In genomic region chr6:88426005-88426404, GRCh38 we compare ENCODE assay signal across 38 cellular contexts.
"Had no signal": no experiment of that assay in that cellular context is flagged by ENCODE, and none has a peak within 500 bp of the region (broad histone marks: within the 10 kb centered on the region; RNA-seq: fewer than 3 reads in every experiment).

No MANE protein-coding gene starts in this region.

- H3K36me3 ChIP-seq: ascending aorta, cardiac muscle cell, WERI-Rb-1 had no signal

- ATAC-seq: activated CD4-positive, alpha-beta T cell treated with anti-CD3 and anti-CD28 coated beads for 36 hours; activated CD4-positive, CD25-positive, alpha-beta regulatory T cell treated with anti-CD3 and anti-CD28 coated beads, Interleukin-2, amount 50 U/mL, for 24 hours; activated CD8-positive, alpha-beta memory T cell treated with anti-CD3 and anti-CD28 coated beads, Interleukin-2, amount 10 ng/mL, durations not matched to agents 7 days and 5 days; activated CD8-positive, alpha-beta T cell treated with anti-CD3 and anti-CD28 coated beads, Interleukin-2, amount 10 ng/mL, durations not matched to agents 7 days and 5 days; activated naive CD4-positive, alpha-beta T cell treated with anti-CD3 and anti-CD28 coated beads, Interleukin-2, amount 50 U/mL, for 72 hours; activated naive CD8-positive, alpha-beta T cell treated with anti-CD3 and anti-CD28 coated beads, Interleukin-2, amount 50 U/mL, for 24 hours; WTC11 had no signal

- H3K4me3 ChIP-seq: ascending aorta, cardiac muscle cell had no signal

- H3K9me3 Mint-ChIP-seq: activated CD4-positive, alpha-beta T cell treated with anti-CD3 and anti-CD28 coated beads, Interleukin-2, amount 10 ng/mL, durations not matched to agents 7 days and 5 days; activated naive CD4-positive, alpha-beta T cell treated with anti-CD3 and anti-CD28 coated beads, Interleukin-2, amount 10 ng/mL, durations not matched to agents 7 days and 5 days; activated naive CD4-positive, alpha-beta T cell treated with anti-CD3 and anti-CD28 coated beads, Interleukin-2, amount 50 U/mL, for 72 hours; activated naive CD8-positive, alpha-beta T cell treated with anti-CD3 and anti-CD28 coated beads, Interleukin-2, amount 10 ng/mL, durations not matched to agents 7 days and 5 days; activated naive CD8-positive, alpha-beta T cell treated with anti-CD3 and anti-CD28 coated beads, Interleukin-2, amount 50 U/mL, for 24 hours; activated T-cell treated with anti-CD3 and anti-CD28 coated beads, Interleukin-2, amount 50 U/mL, for 24 hours; activated T-helper 2 cell treated with anti-CD3 and anti-CD28 coated beads, Interferon-gamma antibody, Interleukin-2, Interleukin-4, amounts not matched to agents 10 μg/mL and 5 μg/mL and 100 μg/mL, durations not matched to agents 14 hours and 24 hours and 36 hours; central memory CD8-positive, alpha-beta T cell; T-helper 1 cell treated with Interleukin-12 subunit alpha and Interleukin-12 subunit beta and Interleukin-4 antibody, amounts not matched to agents 30 μg/mL and 1 μg/mL, for 36 hours; T-helper 2 cell treated with Interferon-gamma antibody and Interleukin-4, amounts not matched to agents 5 μg/mL and 100 μg/mL, for 36 hours had no signal

- H3K9me3 ChIP-seq: ascending aorta had no signal

- FAIRE-seq: bronchial epithelial cell had no signal

- H3K27ac ChIP-seq: ascending aorta, cardiac muscle cell, WERI-Rb-1 had no signal

- H3K27me3 ChIP-seq: ascending aorta, cardiac muscle cell had no signal

- H3K27ac Mint-ChIP-seq: activated CD4-positive, alpha-beta memory T cell treated with anti-CD3 and anti-CD28 coated beads, Interleukin-2, amount 10 ng/mL, durations not matched to agents 7 days and 5 days; activated CD4-positive, alpha-beta T cell treated with anti-CD3 and anti-CD28 coated beads for 36 hours; activated CD4-positive, alpha-beta T cell treated with anti-CD3 and anti-CD28 coated beads, Interleukin-2, amount 10 ng/mL, durations not matched to agents 7 days and 5 days; activated CD8-positive, alpha-beta memory T cell treated with anti-CD3 and anti-CD28 coated beads, Interleukin-2, amount 10 ng/mL, durations not matched to agents 7 days and 5 days; activated CD8-positive, alpha-beta T cell treated with anti-CD3 and anti-CD28 coated beads, Interleukin-2, amount 10 ng/mL, durations not matched to agents 7 days and 5 days; activated naive CD4-positive, alpha-beta T cell treated with anti-CD3 and anti-CD28 coated beads, Interleukin-2, amount 10 ng/mL, durations not matched to agents 7 days and 5 days; activated naive CD4-positive, alpha-beta T cell treated with anti-CD3 and anti-CD28 coated beads, Interleukin-2, amount 50 U/mL, for 72 hours; activated naive CD8-positive, alpha-beta T cell treated with anti-CD3 and anti-CD28 coated beads, Interleukin-2, amount 10 ng/mL, durations not matched to agents 7 days and 5 days; activated naive CD8-positive, alpha-beta T cell treated with anti-CD3 and anti-CD28 coated beads, Interleukin-2, amount 50 U/mL, for 24 hours; activated T-cell treated with anti-CD3 and anti-CD28 coated beads, Interleukin-2, amount 50 U/mL, for 24 hours; activated T-helper 2 cell treated with anti-CD3 and anti-CD28 coated beads, Interferon-gamma antibody, Interleukin-2, Interleukin-4, amounts not matched to agents 10 μg/mL and 5 μg/mL and 100 μg/mL, durations not matched to agents 14 hours and 24 hours and 36 hours; T-helper 1 cell treated with Interleukin-12 subunit alpha and Interleukin-12 subunit beta and Interleukin-4 antibody, amounts not matched to agents 30 μg/mL and 1 μg/mL, for 36 hours; T-helper 2 cell treated with Interferon-gamma antibody and Interleukin-4, amounts not matched to agents 5 μg/mL and 100 μg/mL, for 36 hours; WTC11 had no signal

- DNase-seq: activated CD4-positive, alpha-beta memory T cell treated with anti-CD3 and anti-CD28 coated beads, Interleukin-2, amount 10 ng/mL, durations not matched to agents 7 days and 5 days; activated CD4-positive, alpha-beta T cell treated with anti-CD3 and anti-CD28 coated beads for 1 hour; activated CD4-positive, alpha-beta T cell treated with anti-CD3 and anti-CD28 coated beads for 36 hours; activated CD4-positive, alpha-beta T cell treated with anti-CD3 and anti-CD28 coated beads for 48 hours; activated CD4-positive, alpha-beta T cell treated with anti-CD3 and anti-CD28 coated beads, Interleukin-2, amount 10 ng/mL, durations not matched to agents 7 days and 5 days; activated CD4-positive, alpha-beta T cell treated with anti-CD3 and anti-CD28 coated beads, Interleukin-2, amount 50 U/mL, for 48 hours; activated CD4-positive, CD25-positive, alpha-beta regulatory T cell; activated CD8-positive, alpha-beta memory T cell treated with anti-CD3 and anti-CD28 coated beads for 24 hours; activated CD8-positive, alpha-beta memory T cell treated with anti-CD3 and anti-CD28 coated beads, Interleukin-2, amount 10 ng/mL, durations not matched to agents 7 days and 5 days; activated CD8-positive, alpha-beta memory T cell treated with anti-CD3 and anti-CD28 coated beads, Interleukin-2, amount 50 U/mL, for 48 hours; activated CD8-positive, alpha-beta T cell treated with anti-CD3 and anti-CD28 coated beads, Interleukin-2, amount 10 ng/mL, durations not matched to agents 7 days and 5 days; activated effector memory CD4-positive, alpha-beta T cell treated with Interleukin-2 at 50 U/mL for 16 hours; activated gamma-delta T cell; activated naive CD4-positive, alpha-beta T cell treated with anti-CD3 and anti-CD28 coated beads, Interleukin-2, amount 10 ng/mL, durations not matched to agents 7 days and 5 days; activated naive CD4-positive, alpha-beta T cell treated with Interleukin-2 at 50 U/mL for 16 hours; activated naive CD8-positive, alpha-beta T cell treated with anti-CD3 and anti-CD28 coated beads, Interleukin-2, amount 10 ng/mL, durations not matched to agents 7 days and 5 days; activated naive CD8-positive, alpha-beta T cell treated with anti-CD3 and anti-CD28 coated beads, Interleukin-2, amount 50 U/mL, for 24 hours; activated T-cell treated with anti-CD3 and anti-CD28 coated beads, Interleukin-2, amount 50 U/mL, for 24 hours; activated T-cell treated with anti-CD3 and anti-CD28 coated beads, Interleukin-2, amount 50 U/mL, for 48 hours; amygdala; anterior cingulate cortex; caudate nucleus; cerebellar nuclear complex; T-helper 1 cell; T-helper 2 cell; T-helper 9 cell; WERI-Rb-1 had no signal

- H3K27me3 Mint-ChIP-seq: activated naive CD4-positive, alpha-beta T cell treated with anti-CD3 and anti-CD28 coated beads, Interleukin-2, amount 10 ng/mL, durations not matched to agents 7 days and 5 days; brain had no signal

- H3K36me3 Mint-ChIP-seq: activated CD8-positive, alpha-beta memory T cell treated with anti-CD3 and anti-CD28 coated beads, Interleukin-2, amount 10 ng/mL, durations not matched to agents 7 days and 5 days; activated naive CD4-positive, alpha-beta T cell treated with anti-CD3 and anti-CD28 coated beads, Interleukin-2, amount 10 ng/mL, durations not matched to agents 7 days and 5 days; activated naive CD4-positive, alpha-beta T cell treated with anti-CD3 and anti-CD28 coated beads, Interleukin-2, amount 50 U/mL, for 72 hours; activated naive CD8-positive, alpha-beta T cell treated with anti-CD3 and anti-CD28 coated beads, Interleukin-2, amount 10 ng/mL, durations not matched to agents 7 days and 5 days; brain; WTC11 had no signal

- H3K4me1 ChIP-seq: ascending aorta had no signal

- H3K4me1 Mint-ChIP-seq: activated CD4-positive, alpha-beta memory T cell treated with anti-CD3 and anti-CD28 coated beads, Interleukin-2, amount 10 ng/mL, durations not matched to agents 7 days and 5 days; activated CD4-positive, alpha-beta T cell treated with anti-CD3 and anti-CD28 coated beads for 36 hours; activated CD4-positive, alpha-beta T cell treated with anti-CD3 and anti-CD28 coated beads, Interleukin-2, amount 10 ng/mL, durations not matched to agents 7 days and 5 days; activated CD8-positive, alpha-beta memory T cell treated with anti-CD3 and anti-CD28 coated beads, Interleukin-2, amount 10 ng/mL, durations not matched to agents 7 days and 5 days; activated naive CD4-positive, alpha-beta T cell treated with anti-CD3 and anti-CD28 coated beads, Interleukin-2, amount 10 ng/mL, durations not matched to agents 7 days and 5 days; activated naive CD8-positive, alpha-beta T cell treated with anti-CD3 and anti-CD28 coated beads, Interleukin-2, amount 10 ng/mL, durations not matched to agents 7 days and 5 days; activated naive CD8-positive, alpha-beta T cell treated with anti-CD3 and anti-CD28 coated beads, Interleukin-2, amount 50 U/mL, for 24 hours; brain; central memory CD8-positive, alpha-beta T cell; WTC11 had no signal

- H3K4me3 Mint-ChIP-seq: activated CD4-positive, alpha-beta memory T cell treated with anti-CD3 and anti-CD28 coated beads, Interleukin-2, amount 10 ng/mL, durations not matched to agents 7 days and 5 days; activated CD4-positive, alpha-beta T cell treated with anti-CD3 and anti-CD28 coated beads for 36 hours; activated CD4-positive, alpha-beta T cell treated with anti-CD3 and anti-CD28 coated beads, Interleukin-2, amount 10 ng/mL, durations not matched to agents 7 days and 5 days; activated CD8-positive, alpha-beta memory T cell treated with anti-CD3 and anti-CD28 coated beads, Interleukin-2, amount 10 ng/mL, durations not matched to agents 7 days and 5 days; activated CD8-positive, alpha-beta T cell treated with anti-CD3 and anti-CD28 coated beads, Interleukin-2, amount 10 ng/mL, durations not matched to agents 7 days and 5 days; activated naive CD4-positive, alpha-beta T cell treated with anti-CD3 and anti-CD28 coated beads, Interleukin-2, amount 10 ng/mL, durations not matched to agents 7 days and 5 days; activated naive CD8-positive, alpha-beta T cell treated with anti-CD3 and anti-CD28 coated beads, Interleukin-2, amount 10 ng/mL, durations not matched to agents 7 days and 5 days; activated naive CD8-positive, alpha-beta T cell treated with anti-CD3 and anti-CD28 coated beads, Interleukin-2, amount 50 U/mL, for 24 hours; activated T-cell treated with anti-CD3 and anti-CD28 coated beads, Interleukin-2, amount 50 U/mL, for 24 hours; brain; central memory CD8-positive, alpha-beta T cell; T-helper 1 cell treated with Interleukin-12 subunit alpha and Interleukin-12 subunit beta and Interleukin-4 antibody, amounts not matched to agents 30 μg/mL and 1 μg/mL, for 36 hours; T-helper 2 cell treated with Interferon-gamma antibody and Interleukin-4, amounts not matched to agents 5 μg/mL and 100 μg/mL, for 36 hours; WTC11 had no signal
